ENCODE assay signal across 15 cellular contexts in genomic region chr7:8511810-8512209, GRCh38.
"Had no signal": no experiment of that assay in that cellular context is flagged by ENCODE, and none has a peak within 500 bp of the region (broad histone marks: within the 10 kb centered on the region; RNA-seq: fewer than 3 reads in every experiment).

No MANE protein-coding gene starts in this region.

- H3K27me3 Mint-ChIP-seq: activated B cell treated with CpG ODN at 0.5 μM for 24 hours; activated CD4-positive, alpha-beta T cell treated with anti-CD3 and anti-CD28 coated beads, Interleukin-2, amount 10 ng/mL, durations not matched to agents 24 days and 14 days; stimulated activated naive CD8-positive, alpha-beta T cell treated with anti-CD3 and anti-CD28 coated beads, Interleukin-15, Interleukin-2, amounts not matched to agents 100 ng/mL and 50 ng/mL, for 24 hours had no signal

- H3K27ac ChIP-seq: cardiac muscle cell, esophagus squamous epithelium, heart left ventricle, left lung, upper lobe of right lung had no signal

- H3K4me3 Mint-ChIP-seq: activated B cell treated with CpG ODN at 0.5 μM for 24 hours; activated CD4-positive, alpha-beta T cell treated with anti-CD3 and anti-CD28 coated beads, Interleukin-2, amount 10 ng/mL, durations not matched to agents 24 days and 14 days; activated naive CD4-positive, alpha-beta T cell treated with anti-CD3 and anti-CD28 coated beads for 36 hours; activated T-helper 17 cell treated with anti-CD3 and anti-CD28 coated beads, Interleukin-2, amount 50 U/mL, for 72 hours; stimulated activated naive CD8-positive, alpha-beta T cell treated with anti-CD3 and anti-CD28 coated beads, Interleukin-15, Interleukin-2, amounts not matched to agents 100 ng/mL and 50 ng/mL, for 24 hours had no signal

- H3K4me1 Mint-ChIP-seq: activated B cell treated with CpG ODN at 0.5 μM for 24 hours; activated CD4-positive, alpha-beta T cell treated with anti-CD3 and anti-CD28 coated beads, Interleukin-2, amount 10 ng/mL, durations not matched to agents 24 days and 14 days; activated T-helper 17 cell treated with anti-CD3 and anti-CD28 coated beads, Interleukin-2, amount 50 U/mL, for 72 hours had no signal

- DNase-seq: activated B cell treated with CpG ODN at 0.5 μM for 24 hours; activated CD4-positive, alpha-beta T cell treated with anti-CD3 and anti-CD28 coated beads, Interleukin-2, amount 10 ng/mL, durations not matched to agents 24 days and 14 days; activated naive CD4-positive, alpha-beta T cell treated with anti-CD3 and anti-CD28 coated beads for 36 hours; activated T-cell treated with anti-CD3 and anti-CD28 coated beads for 4 hours; esophagus squamous epithelium; foreskin fibroblast; left lung; mesenchymal stem cell; stimulated activated CD4-positive, alpha-beta T cell treated with anti-CD3 and anti-CD28 coated beads, Interleukin-4, amount 100 ng/mL, for 1 hour; stimulated activated CD8-positive, alpha-beta memory T cell treated with anti-CD3 and anti-CD28 coated beads, Interleukin-4, amount 100 ng/mL, for 48 hours; upper lobe of right lung had no signal

- H3K27me3 ChIP-seq: cardiac muscle cell, esophagus squamous epithelium, left lung, upper lobe of right lung had no signal

- H3K4me1 ChIP-seq: esophagus squamous epithelium, heart left ventricle, left lung, upper lobe of right lung had no signal

- H3K4me3 ChIP-seq: cardiac muscle cell, esophagus squamous epithelium, heart left ventricle, left lung, upper lobe of right lung had no signal

- H3K36me3 ChIP-seq: cardiac muscle cell, esophagus squamous epithelium, heart left ventricle, left lung, upper lobe of right lung had no signal

- H3K27ac Mint-ChIP-seq: activated B cell treated with CpG ODN at 0.5 μM for 24 hours; activated CD4-positive, alpha-beta T cell treated with anti-CD3 and anti-CD28 coated beads, Interleukin-2, amount 10 ng/mL, durations not matched to agents 24 days and 14 days; activated naive CD4-positive, alpha-beta T cell treated with anti-CD3 and anti-CD28 coated beads for 36 hours; activated T-helper 17 cell treated with anti-CD3 and anti-CD28 coated beads, Interleukin-2, amount 50 U/mL, for 72 hours; stimulated activated naive CD8-positive, alpha-beta T cell treated with anti-CD3 and anti-CD28 coated beads, Interleukin-15, Interleukin-2, amounts not matched to agents 100 ng/mL and 50 ng/mL, for 24 hours had no signal

- H3K9me3 Mint-ChIP-seq: activated B cell treated with CpG ODN at 0.5 μM for 24 hours; activated CD4-positive, alpha-beta T cell treated with anti-CD3 and anti-CD28 coated beads, Interleukin-2, amount 10 ng/mL, durations not matched to agents 24 days and 14 days; activated naive CD4-positive, alpha-beta T cell treated with anti-CD3 and anti-CD28 coated beads for 36 hours; activated T-helper 17 cell treated with anti-CD3 and anti-CD28 coated beads, Interleukin-2, amount 50 U/mL, for 72 hours; stimulated activated naive CD8-positive, alpha-beta T cell treated with anti-CD3 and anti-CD28 coated beads, Interleukin-15, Interleukin-2, amounts not matched to agents 100 ng/mL and 50 ng/mL, for 24 hours had no signal

- H3K9me3 ChIP-seq: esophagus squamous epithelium, heart left ventricle, left lung, upper lobe of right lung had no signal

- ATAC-seq: activated T-helper 17 cell treated with anti-CD3 and anti-CD28 coated beads, Interleukin-2, amount 50 U/mL, for 72 hours; heart left ventricle; left lung; upper lobe of right lung had no signal
